9 cellular contexts compared by ENCODE assay signal in the genomic region with DNA sequence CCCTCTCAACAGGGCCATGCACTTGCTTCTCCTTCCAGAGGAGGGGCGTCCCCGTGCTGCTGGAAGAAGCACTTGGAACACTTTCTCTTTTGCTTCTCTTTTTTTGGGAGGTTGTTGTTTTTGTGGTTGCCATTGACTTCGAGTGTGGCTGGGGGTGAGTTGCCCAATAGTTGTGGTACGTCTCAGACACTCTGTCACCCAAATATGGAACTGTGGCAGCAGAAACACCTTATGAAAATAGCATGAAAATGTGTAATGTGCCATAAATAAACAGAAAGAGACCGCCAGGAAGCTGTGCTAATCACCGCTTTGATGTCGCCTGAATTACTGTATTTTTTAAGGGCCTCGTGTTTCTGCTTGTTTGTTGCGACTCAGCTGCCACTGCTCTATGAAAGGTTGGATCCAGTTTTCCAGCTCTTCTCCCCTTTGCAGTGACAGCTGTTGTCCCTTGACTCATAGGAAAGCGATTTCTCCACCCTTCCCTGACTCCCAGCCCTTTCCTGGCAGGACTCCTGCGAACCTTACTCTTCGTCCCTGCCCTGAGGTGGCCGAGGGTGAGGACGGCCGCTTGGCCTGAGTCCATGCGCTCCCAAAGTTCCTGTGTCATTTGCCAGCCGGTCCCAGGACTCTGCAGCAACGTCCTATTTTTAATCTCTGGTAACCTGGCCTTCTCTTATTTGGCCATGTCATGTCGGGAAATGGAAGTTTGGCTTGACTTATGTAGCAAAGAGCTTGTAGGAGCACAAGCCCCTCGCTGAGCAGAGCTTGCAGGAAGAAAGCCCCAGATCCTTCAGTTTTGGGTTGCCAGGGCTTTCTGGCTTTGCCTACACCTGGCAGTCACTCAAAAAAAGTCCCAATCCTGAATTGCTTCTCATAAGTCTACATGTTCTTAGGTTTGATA.
DNase-seq lines count a peak whose midpoint lies in the region; ATAC-seq and TF ChIP-seq lines count a peak whose summit lies in the region.
"Had no signal": no experiment of that assay in that cellular context is flagged by ENCODE, and none has a peak within 500 bp of the region (broad histone marks: within the 10 kb centered on the region; RNA-seq: fewer than 3 reads in every experiment).

No MANE protein-coding gene starts in this region.

- H3K4me3 ChIP-seq in heart left ventricle = peak overlapping the region in 9 of 12 donors; percentile 9 to 38 (median 27)
- H3K4me3 ChIP-seq in skeletal muscle satellite cell (ENCODE audit: low read length) = peak overlapping the region; percentile 61

- H3K36me3 Mint-ChIP-seq in HFFc6 (ENCODE audit: low read depth) = no peaks in the 10 kb centered on the region

- H3K4me3 Mint-ChIP-seq in HFFc6 = peak overlapping the region; percentile 62; the same call in 1 of the 2 replicates

- peak overlapping the region; percentile 79 to 97 (median 93) for H3K27ac ChIP-seq in heart left ventricle

- WGBS in heart left ventricle, 4 donors = 13 to 16% (median 14%) methylated on average over 17 to 20 of the region's 20 CpGs

- H3K9me3 ChIP-seq in heart left ventricle (no peaks in the 10 kb centered on the region), skeletal muscle satellite cell (replicated peaks; ENCODE audit: low read length) (no peaks in the 10 kb centered on the region)

- H3K4me1 ChIP-seq in heart left ventricle (peaks cover 0 to 46% (median 31%) of the 10 kb centered on the region in 12 donors), skeletal muscle satellite cell (ENCODE audit: control insufficient read depth, insufficient read depth, low read length) (peaks cover 16% of the 10 kb centered on the region)

- H3K27me3 ChIP-seq in heart left ventricle (no peaks in the 10 kb centered on the region), skeletal muscle satellite cell (ENCODE audit: control insufficient read depth, insufficient read depth, low read length) (no peaks in the 10 kb centered on the region)

- no peak for DNase-seq in HFFc6
- DNase-seq in SKM-1 (lab: John Stamatoyannopoulos, UW; ENCODE audit: unreplicated experiment) = peak; percentile 83
- peak; percentile 89 to 96 (median 91) for DNase-seq in heart left ventricle
- DNase-seq in NCI-H69 (lab: John Stamatoyannopoulos, UW) = no peak
- DNase-seq in SK-N-DZ (ENCODE audit: low spot score) = no peak
- no peak for DNase-seq in stimulated activated CD8-positive, alpha-beta memory T cell treated with anti-CD3 and anti-CD28 coated beads, Interleukin-4, amount 100 ng/mL, for 48 hours
- DNase-seq: IMR-90 had no signal

- ATAC-seq in heart left ventricle (peak; percentile 77 to 84 (median 80)), GM21528 (IDR thresholded peaks at IDR 0.05; ENCODE audit: low FRiP score, unreplicated experiment) (no peak)

- TF ChIP-seq POLR2A in heart left ventricle (IDR thresholded peaks at IDR 0.05) = no peak

- H3K36me3 ChIP-seq in heart left ventricle (no peaks in the 10 kb centered on the region), skeletal muscle satellite cell (ENCODE audit: insufficient read depth, low read length) (no peaks in the 10 kb centered on the region)

- no peaks in the 10 kb centered on the region; the same call in 1 of the 2 replicates for H3K4me1 Mint-ChIP-seq in HFFc6 (ENCODE audit: low read depth)

- peak overlapping the region; percentile 44 for H3K9ac ChIP-seq in skeletal muscle satellite cell (ENCODE audit: low read depth, low read length)

- peaks cover 43% of the 10 kb centered on the region for H3K9me3 Mint-ChIP-seq in HFFc6

- TF ChIP-seq CTCF in HFFc6 (IDR thresholded peaks at IDR 0.05) (no peak), heart left ventricle (IDR thresholded peaks at IDR 0.05) (peak in 1 of 12 donors; percentile 27)

- no peak overlapping the region for H3K27ac Mint-ChIP-seq in HFFc6

- H3K27me3 Mint-ChIP-seq in HFFc6 (ENCODE audit: insufficient read depth) = peaks cover 4% of the 10 kb centered on the region; the same call in 1 of the 2 replicates

- peak overlapping the region; percentile 74 for H3K4me2 ChIP-seq in skeletal muscle satellite cell (ENCODE audit: low read length)

- intact Hi-C loops in heart left ventricle (cut with DNase I) = loop anchor here in 9 of 10 donors (1.0 to 10.0 kb wide), 26 partner anchors 144 to 1254 kb away; no protein-coding TSS in a partner anchor

Comparison
In these comparisons a context has a peak if more than half of its experiments do, and no peak if none do; other contexts are left out.
1. DNase-seq: peak in SKM-1 (single experiment) and heart left ventricle (5 of 5); none in HFFc6 (single experiment), NCI-H69 (single experiment), SK-N-DZ (single experiment) and stimulated activated CD8-positive, alpha-beta memory T cell treated with anti-CD3 and anti-CD28 coated beads, Interleukin-4, amount 100 ng/mL, for 48 hours (single experiment).